1 cellular context compared by ENCODE assay signal in genomic region chr17:12789075-12789975, GRCh38.
TF ChIP-seq lines count a peak whose summit lies in the region.

ARHGAP44 (plus strand) TSS chr17:12789498; CDS start chr17:12789839, 341 bp downstream.

TF ChIP-seq in WTC11, 78 proteins besides CTCF, POLR2A, EP300 and RAD21 (continued from another document):
- TF ChIP-seq ARID4B (CRISPR knock-in tag; IDR thresholded peaks at IDR 0.05; ENCODE audit: borderline replicate concordance) = peak; percentile 68; the same call in 1 of the 2 replicates
- TF ChIP-seq SP1 (CRISPR knock-in tag; conservative IDR thresholded peaks at IDR 0.05) = 0 out of 2 replicates have a peak, but pooled peaks have one; percentile 29
